27 cellular contexts compared by ENCODE assay signal in genomic region chr18:37303009-37303408, GRCh38.
"Had no signal": no experiment of that assay in that cellular context is flagged by ENCODE, and none has a peak within 500 bp of the region (broad histone marks: within the 10 kb centered on the region; RNA-seq: fewer than 3 reads in every experiment).

No MANE protein-coding gene starts in this region.

- H3K9me3 ChIP-seq: esophagus muscularis mucosa, gastroesophageal sphincter, heart right ventricle, left lung, prostate gland, sigmoid colon, stomach, thyroid gland, vagina had no signal

- H3K27ac ChIP-seq: coronary artery, esophagus muscularis mucosa, foreskin keratinocyte, gastroesophageal sphincter, heart right ventricle, left lung, parathyroid adenoma, prostate gland, sigmoid colon, stomach, thyroid gland, vagina had no signal

- H3K36me3 Mint-ChIP-seq: naive thymus-derived CD4-positive, alpha-beta T cell; stimulated activated effector memory CD8-positive, alpha-beta T cell treated with anti-CD3 and anti-CD28 coated beads, Interleukin-12 subunit alpha, Interleukin-12 subunit beta, amount 100 ng/mL, for 72 hours had no signal

- H3K9ac ChIP-seq: parathyroid adenoma had no signal

- H3K36me3 ChIP-seq: esophagus muscularis mucosa, gastroesophageal sphincter, heart right ventricle, left lung, prostate gland, sigmoid colon, stomach, thyroid gland, vagina had no signal

- H3K27ac Mint-ChIP-seq: naive thymus-derived CD4-positive, alpha-beta T cell; stimulated activated effector memory CD8-positive, alpha-beta T cell treated with anti-CD3 and anti-CD28 coated beads, Interleukin-12 subunit alpha, Interleukin-12 subunit beta, amount 100 ng/mL, for 72 hours had no signal

- H3K4me3 ChIP-seq: coronary artery, esophagus muscularis mucosa, gastroesophageal sphincter, heart right ventricle, left lung, prostate gland, sigmoid colon, stomach, thyroid gland, vagina had no signal

- H2AFZ ChIP-seq: parathyroid adenoma had no signal

- H3K4me3 Mint-ChIP-seq: naive thymus-derived CD4-positive, alpha-beta T cell; nephron progenitor cell; stimulated activated effector memory CD8-positive, alpha-beta T cell treated with anti-CD3 and anti-CD28 coated beads, Interleukin-12 subunit alpha, Interleukin-12 subunit beta, amount 100 ng/mL, for 72 hours had no signal

- DNase-seq: dermis blood vessel endothelial cell; effector memory CD4-positive, alpha-beta T cell; foreskin keratinocyte; glutamatergic neuron; heart right ventricle; hippocampal formation; left cardiac atrium; left lung; mesenchymal stem cell; midbrain; naive thymus-derived CD4-positive, alpha-beta T cell; nephron progenitor cell; right cardiac atrium; sigmoid colon; stimulated activated CD4-positive, alpha-beta T cell treated with anti-CD3 and anti-CD28 coated beads, Interleukin-2, amount 100 ng/mL, for 24 hours; stimulated activated CD4-positive, alpha-beta T cell treated with anti-CD3 and anti-CD28 coated beads, Interleukin-4, amount 100 ng/mL, for 24 hours; stimulated activated naive CD4-positive, alpha-beta T cell treated with Interleukin-2 at 50 U/mL for 16 hours; stomach; thyroid gland; trophoblast cell had no signal

- ATAC-seq: foreskin keratinocyte; gastroesophageal sphincter; heart right ventricle; left cardiac atrium; left lung; naive thymus-derived CD4-positive, alpha-beta T cell; right cardiac atrium; stimulated activated effector memory CD8-positive, alpha-beta T cell treated with anti-CD3 and anti-CD28 coated beads, Interleukin-12 subunit alpha, Interleukin-12 subunit beta, amount 100 ng/mL, for 72 hours had no signal

- H3K4me1 ChIP-seq: foreskin keratinocyte, parathyroid adenoma had no signal

- H3K27me3 ChIP-seq: esophagus muscularis mucosa, gastroesophageal sphincter, left lung, sigmoid colon, stomach, thyroid gland, vagina had no signal

- H3K4me1 Mint-ChIP-seq: naive thymus-derived CD4-positive, alpha-beta T cell; stimulated activated effector memory CD8-positive, alpha-beta T cell treated with anti-CD3 and anti-CD28 coated beads, Interleukin-12 subunit alpha, Interleukin-12 subunit beta, amount 100 ng/mL, for 72 hours had no signal

- H3K9me3 Mint-ChIP-seq: nephron progenitor cell; stimulated activated effector memory CD8-positive, alpha-beta T cell treated with anti-CD3 and anti-CD28 coated beads, Interleukin-12 subunit alpha, Interleukin-12 subunit beta, amount 100 ng/mL, for 72 hours had no signal

- H3K79me2 ChIP-seq: parathyroid adenoma had no signal
